8 cellular contexts compared by ENCODE assay signal in genomic region chr6:32244946-32245398, GRCh38. TPM values are rescaled to one million over a fixed set of nuclear protein-coding genes. Genes with fewer than 3 reads are reported as not detected.
DNase-seq lines count a peak whose midpoint lies in the region; ATAC-seq and TF ChIP-seq lines count a peak whose summit lies in the region.

No MANE protein-coding gene starts in this region.

- ATAC-seq in GM18868 (IDR thresholded peaks at IDR 0.05; ENCODE audit: unreplicated experiment): no peak

- peak; percentile 27 for DNase-seq in AG09309 (ENCODE audit: low read depth)
- peak; percentile 83 for DNase-seq in GM20000 (ENCODE audit: low spot score)
- peak; percentile 21 to 63 for DNase-seq in NOMO-1 (lab: John Stamatoyannopoulos, UW; ENCODE audit: unreplicated experiment in 2 of 2)
- peak; percentile 36 for DNase-seq in activated CD8-positive, alpha-beta memory T cell treated with anti-CD3 and anti-CD28 coated beads, Interleukin-2, amount 50 U/mL, for 24 hours (ENCODE audit: extremely low read depth)
- peak; percentile 51 for DNase-seq in epithelial cell of esophagus (ENCODE audit: low read depth)
- DNase-seq in myocyte (ENCODE audit: low read depth): peak; percentile 84
- DNase-seq in stimulated activated CD8-positive, alpha-beta memory T cell treated with anti-CD3 and anti-CD28 coated beads, Interleukin-4, amount 100 ng/mL, for 4 hours (ENCODE audit: low read depth in 2 of 2, low spot score in 1 of 2): peak; percentile 38 to 41

- TF ChIP-seq CTCF in AG09309 (IDR thresholded peaks at IDR 0.05; ENCODE audit: control insufficient read depth, insufficient read depth, low read depth, low read length, missing control alignments): peak; percentile 92
- peak; percentile 81 for TF ChIP-seq CTCF in GM20000 (IDR thresholded peaks at IDR 0.05; ENCODE audit: extremely low read depth, missing control alignments)
- peak; percentile 92 for TF ChIP-seq CTCF in epithelial cell of esophagus (IDR thresholded peaks at IDR 0.05; ENCODE audit: insufficient read depth, low read depth, low read length, missing control alignments)

- no peak overlapping the region for H3K4me3 ChIP-seq in AG09309 (ENCODE audit: control insufficient read depth, low read depth, low read length)
- H3K4me3 ChIP-seq in epithelial cell of esophagus (ENCODE audit: low read length): no peak overlapping the region

RNA-seq across cellular contexts. Expression of gene NOTCH4, which starts 21.1 kb away (rescaled TPM):
- 0.53 and 1.2 TPM in 2 replicates for total RNA-seq in myocyte
- polyA plus RNA-seq in myocyte (2012): 0.18 TPM

RNA-seq across cellular contexts. Expression of gene GPSM3, which starts 52.5 kb away (rescaled TPM):
- 0.27 TPM in 1 of 2 replicates, not detected in the other for total RNA-seq in myocyte
- 0.79 TPM for polyA plus RNA-seq in myocyte (2012)

RNA-seq across cellular contexts. Expression of gene PBX2, which starts 55.0 kb away (rescaled TPM):
- 25.1 and 29.0 TPM in 2 replicates for total RNA-seq in myocyte
- 45.6 TPM for polyA plus RNA-seq in myocyte (2012)

Comparison
In these comparisons a context has a peak if more than half of its experiments do, and no peak if none do; other contexts are left out.
1. DNase-seq: peak in every context shown above with its lines; median percentile 84 in myocyte; 83 in GM20000; 51 in epithelial cell of esophagus; 42 in NOMO-1; 40 in stimulated activated CD8-positive, alpha-beta memory T cell treated with anti-CD3 and anti-CD28 coated beads, Interleukin-4, amount 100 ng/mL, for 4 hours; 36 in activated CD8-positive, alpha-beta memory T cell treated with anti-CD3 and anti-CD28 coated beads, Interleukin-2, amount 50 U/mL, for 24 hours; 27 in AG09309.